ENCODE assay signal across 1 cellular context in the genomic region with DNA sequence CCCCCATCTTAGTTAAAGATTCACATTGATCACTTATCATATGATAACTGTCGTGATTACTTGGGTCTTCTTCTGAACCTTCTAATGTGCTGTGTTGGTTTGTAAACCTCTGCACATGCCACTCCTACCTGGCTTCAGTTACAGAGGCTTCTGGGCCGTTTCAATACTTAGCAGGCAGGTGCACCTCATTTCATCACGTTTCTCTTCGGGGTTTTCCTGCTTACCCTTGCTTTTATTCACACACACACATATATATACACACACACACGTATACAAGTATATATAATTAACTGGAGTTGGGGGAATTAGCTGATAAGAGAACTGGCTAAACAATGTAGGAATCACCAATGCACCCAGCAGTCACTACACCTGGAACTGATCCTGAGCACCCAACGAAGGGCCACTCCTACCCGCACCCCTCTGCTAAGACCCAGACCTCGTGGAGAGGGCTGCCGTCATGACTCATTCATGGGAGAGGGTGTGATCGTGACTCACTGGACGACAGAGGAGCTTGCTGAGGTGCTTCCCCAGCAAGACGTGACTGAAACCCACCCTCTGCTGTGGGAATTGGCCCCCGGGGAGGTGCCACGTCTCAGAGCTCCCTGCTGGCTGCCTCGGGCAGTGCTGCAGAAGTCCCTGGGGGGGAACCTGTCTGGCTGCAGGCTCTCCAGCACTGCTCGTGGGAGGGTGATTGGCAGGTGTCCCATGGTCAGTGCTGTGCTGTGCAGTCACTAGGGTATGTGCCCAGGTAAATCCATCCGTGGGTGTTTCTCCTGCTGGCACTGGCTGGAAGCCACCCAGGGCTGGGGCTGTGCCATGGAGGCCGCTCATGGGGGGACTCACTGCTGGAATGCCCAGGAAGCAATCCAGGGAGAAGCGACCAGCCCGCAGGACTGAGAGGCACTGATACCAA.
TF ChIP-seq lines count a peak whose summit lies in the region.

No MANE protein-coding gene starts in this region.

TF ChIP-seq in H1, 55 proteins besides CTCF, POLR2A, EP300 and RAD21 (continued from another document):
- TF ChIP-seq TEAD4 (IDR thresholded peaks at IDR 0.05; ENCODE audit: low read depth, low read length): no peak
- TF ChIP-seq EGR1 (IDR thresholded peaks at IDR 0.05; ENCODE audit: borderline replicate concordance, low read depth, low read length): no peak
TF ChIP-seq in H1: peak in this region for 0.
